8 cellular contexts compared by ENCODE assay signal in genomic region chr6:31970604-31971271, GRCh38. TPM values are rescaled to one million over a fixed set of nuclear protein-coding genes. Genes with fewer than 3 reads are reported as not detected.
DNase-seq lines count a peak whose midpoint lies in the region; ATAC-seq and TF ChIP-seq lines count a peak whose summit lies in the region.

No MANE protein-coding gene starts in this region.

- H3K9me3 ChIP-seq in left lung (no peaks in the 10 kb centered on the region), upper lobe of left lung (no peaks in the 10 kb centered on the region)

- 86 to 93% methylated on average over 3 to 18 of the region's 18 CpGs for WGBS in upper lobe of left lung, 2 donors

- H3K4me3 Mint-ChIP-seq in activated naive CD8-positive, alpha-beta T cell: peak overlapping the region; percentile 97

- H3K27me3 Mint-ChIP-seq in activated naive CD8-positive, alpha-beta T cell: no peaks in the 10 kb centered on the region

- peak overlapping the region; percentile 89 for H3K4me2 ChIP-seq in KMS-11

- no peaks in the 10 kb centered on the region for H3K27me3 ChIP-seq in KMS-11 (ENCODE audit: insufficient read depth, low read depth)
- H3K27me3 ChIP-seq in left lung: no peaks in the 10 kb centered on the region
- no peaks in the 10 kb centered on the region for H3K27me3 ChIP-seq in upper lobe of left lung

- intact Hi-C loops in left lung (cut with DNase I): no loop called here

- H2AFZ ChIP-seq in KMS-11 (ENCODE audit: low read depth): no peak overlapping the region

- H3K36me3 Mint-ChIP-seq in activated naive CD8-positive, alpha-beta T cell: peaks cover 7% of the 10 kb centered on the region

- H3K4me1 Mint-ChIP-seq in activated naive CD8-positive, alpha-beta T cell (ENCODE audit: low read depth): peaks cover 40% of the 10 kb centered on the region

- TF ChIP-seq POLR2A in upper lobe of left lung (IDR thresholded peaks at IDR 0.05): no peak

- peak overlapping the region; percentile 99 for H3K27ac Mint-ChIP-seq in activated naive CD8-positive, alpha-beta T cell

- DNase-seq in left lung (peak in 1 of 2 donors; percentile 80), upper lobe of left lung (peak in 1 of 2 donors; percentile 75), islet precursor cell (no peak), D341Med (ENCODE audit: low spot score) (no peak)

- no peaks in the 10 kb centered on the region; the same call in 1 of the 2 replicates for H3K79me2 ChIP-seq in KMS-11 (ENCODE audit: insufficient read depth, low read depth)

- no peak for TF ChIP-seq EP300 in upper lobe of left lung (IDR thresholded peaks at IDR 0.05)

- peak overlapping the region; percentile 77 for H3K9ac ChIP-seq in KMS-11

- H3K36me3 ChIP-seq in KMS-11 (ENCODE audit: insufficient read depth): no peaks in the 10 kb centered on the region
- peaks cover 0 to 48% of the 10 kb centered on the region in 2 donors for H3K36me3 ChIP-seq in left lung
- H3K36me3 ChIP-seq in upper lobe of left lung: peaks cover 26 to 55% (median 46%) of the 10 kb centered on the region in 4 donors

- TF ChIP-seq CTCF in C4-2B (conservative IDR thresholded peaks at IDR 0.05): no peak
- no peak for TF ChIP-seq CTCF in KMS-11 (conservative IDR thresholded peaks at IDR 0.05; ENCODE audit: low read depth, low read length)
- no peak for TF ChIP-seq CTCF in left lung (IDR thresholded peaks at IDR 0.05)
- TF ChIP-seq CTCF in upper lobe of left lung (IDR thresholded peaks at IDR 0.05): no peak

- H3K27ac ChIP-seq in C4-2B (peak overlapping the region; percentile 76), KMS-11 (peak overlapping the region; percentile 87), left lung (peak overlapping the region; percentile 95 to 98), upper lobe of left lung (peak overlapping the region; percentile 96 to 99 (median 97))

- H3K4me1 ChIP-seq in KMS-11 (ENCODE audit: low read depth, poor library complexity, severe bottlenecking): peaks cover 11% of the 10 kb centered on the region
- peaks cover 21 to 38% of the 10 kb centered on the region in 2 donors for H3K4me1 ChIP-seq in left lung
- peaks cover 24 to 47% (median 30%) of the 10 kb centered on the region in 4 donors for H3K4me1 ChIP-seq in upper lobe of left lung

- H3K4me3 ChIP-seq in KMS-11 (IDR thresholded peaks at IDR 0.05; ENCODE audit: insufficient read depth, low read depth, low read length) (no peak overlapping the region), left lung (peak overlapping the region; percentile 80 to 85), upper lobe of left lung (peak overlapping the region in 3 of 4 donors; percentile 55 to 84 (median 79))

- no peak for ATAC-seq in left lung
- no peak for ATAC-seq in upper lobe of left lung (ENCODE audit: low FRiP score in 2 of 2)
- no peak for ATAC-seq in GM21529 (IDR thresholded peaks at IDR 0.05; ENCODE audit: unreplicated experiment)

- no peaks in the 10 kb centered on the region for H4K20me1 ChIP-seq in KMS-11 (ENCODE audit: insufficient read depth)

- no peaks in the 10 kb centered on the region for H3K9me3 Mint-ChIP-seq in activated naive CD8-positive, alpha-beta T cell (ENCODE audit: low read depth)

RNA-seq across cellular contexts. Expression of gene DXO, which starts 1.2 kb away (rescaled TPM):
- total RNA-seq in left lung: 10 to 100 TPM; 16.2 to 17.8 TPM
- 10 to 100 TPM; 14.1 to 40.9 (median 19.3) TPM for total RNA-seq in upper lobe of left lung

RNA-seq across cellular contexts. Expression of gene C4A, which starts 11.1 kb away (rescaled TPM):
- total RNA-seq in left lung (100 to 1,000 TPM in 1 of 2 donors, 10 to 100 TPM in 1; 95.5 to 124 TPM), upper lobe of left lung (100 to 1,000 TPM in 4 of 6 donors, 10 to 100 TPM in 2; 89.8 to 217 (median 139) TPM)

RNA-seq across cellular contexts. Expression of gene SKIC2, which starts 11.8 kb away (rescaled TPM):
- total RNA-seq in left lung (10 to 100 TPM; 65.4 to 67.9 TPM), upper lobe of left lung (100 to 1,000 TPM in 1 of 6 donors, 10 to 100 TPM in 5; 27.7 to 172 (median 58.6) TPM)

RNA-seq across cellular contexts. Expression of gene NELFE, which starts 12.0 kb away (rescaled TPM):
- total RNA-seq in left lung: 10 to 100 TPM; 42.9 to 56.2 TPM
- 10 to 100 TPM; 42.8 to 84.2 (median 63.0) TPM for total RNA-seq in upper lobe of left lung

RNA-seq across cellular contexts. Expression of gene CFB, which starts 24.8 kb away (rescaled TPM):
- 100 to 1,000 TPM in 1 of 2 donors, 10 to 100 TPM in 1; 69.1 to 131 TPM for total RNA-seq in left lung
- total RNA-seq in upper lobe of left lung: 100 to 1,000 TPM in 1 of 6 donors, 10 to 100 TPM in 5; 15.0 to 199 (median 58.1) TPM
